In genomic region chr9:133121200-133122166, GRCh38 we compare ENCODE assay signal across 8 cellular contexts. TPM values are rescaled to one million over a fixed set of nuclear protein-coding genes. Genes with fewer than 3 reads are reported as not detected.
DNase-seq lines count a peak whose midpoint lies in the region; ATAC-seq and TF ChIP-seq lines count a peak whose summit lies in the region.

Gene RALGDS (minus strand): TSS chr9:133121240. CDS start chr9:133121154, 86 bp downstream.

- peak within 1 kb of the TSS; percentile 65 for H3K4me3 ChIP-seq in A673 (ENCODE audit: low read depth, low read length, poor library complexity, severe bottlenecking)
- H3K4me3 ChIP-seq in kidney epithelial cell (ENCODE audit: low read depth, low read length) = peak within 1 kb of the TSS; percentile 53

- POLR2A ChIA-PET in A673 (lab: Charles Lee; ENCODE audit: low non-redundant PET) = no interaction called here

- CTCF ChIA-PET in A673 (lab: Charles Lee) = no interaction called here

- no peak for TF ChIP-seq CTCF in A673 (conservative IDR thresholded peaks at IDR 0.05; ENCODE audit: low read depth, low read length)
- TF ChIP-seq CTCF in kidney epithelial cell (IDR thresholded peaks at IDR 0.05; ENCODE audit: insufficient read depth, low read length, poor library complexity, severe bottlenecking) = no peak

- peak within 1 kb of the TSS; percentile 80 for H3K27ac ChIP-seq in A673 (ENCODE audit: low read depth, low read length, poor library complexity, severe bottlenecking)

- BruUV-seq in A673 (replicated peaks; lab: Mats Ljungman, UMichigan) = no TSS peak

- H3K27me3 ChIP-seq in A673 (replicated peaks; ENCODE audit: insufficient read depth, low read depth, low read length, poor library complexity) (no peaks in the 10 kb centered on the region), kidney epithelial cell (ENCODE audit: control insufficient read depth, insufficient read depth, low read length) (no peaks in the 10 kb centered on the region)

- intact Hi-C loops in A673 (cut with micrococcal nuclease; ENCODE audit: unreplicated experiment) = loop anchor here (10.0 kb wide), 1 partner anchor 943 kb away; the partner anchor contains the start of gene BRD3

- peak; percentile 91 for DNase-seq in A673 (ENCODE audit: low spot score)
- peak; percentile 7 for DNase-seq in NCI-H446 treated with DMSO at 0.1 percent for 48 hours (lab: John Stamatoyannopoulos, UW)
- DNase-seq in activated CD4-positive, alpha-beta T cell treated with anti-CD3 and anti-CD28 coated beads for 24 hours (ENCODE audit: low read depth in 2 of 2) = peak; percentile 87 to 89
- peak; percentile 99 for DNase-seq in cerebellum (ENCODE audit: low spot score)
- no peak for DNase-seq in kidney epithelial cell (ENCODE audit: low read depth)
- peak; percentile 92 for DNase-seq in stimulated activated CD4-positive, alpha-beta T cell treated with anti-CD3 and anti-CD28 coated beads, Interleukin-15, amount 100 ng/mL, for 24 hours

- H3K9me3 ChIP-seq in A673 (ENCODE audit: low read depth, low read length, poor library complexity, severe bottlenecking) = no peaks in the 10 kb centered on the region

- no peaks in the 10 kb centered on the region for H3K36me3 ChIP-seq in A673 (ENCODE audit: insufficient read depth, low read length, poor library complexity, severe bottlenecking)
- H3K36me3 ChIP-seq in kidney epithelial cell (ENCODE audit: control insufficient read depth, insufficient read depth, low read length) = no peaks in the 10 kb centered on the region

- H3K4me1 ChIP-seq in A673 (ENCODE audit: insufficient read depth, low read length, poor library complexity, severe bottlenecking) = peaks cover 18% of the 10 kb centered on the region

- peak; percentile 59 for ATAC-seq in GM18907 (IDR thresholded peaks at IDR 0.05; ENCODE audit: unreplicated experiment)
- ATAC-seq in HG03159 (IDR thresholded peaks at IDR 0.05; ENCODE audit: unreplicated experiment) = peak; percentile 62

RNA-seq across cellular contexts. Expression of gene RALGDS, which starts in this region (rescaled TPM):
- total RNA-seq in A673 (2021) (40.1 and 42.3 TPM in 2 replicates), cerebellum (83.9 TPM), kidney epithelial cell (39.9 and 43.7 TPM in 2 replicates)
